13 cellular contexts compared by ENCODE assay signal in genomic region chr15:76642671-76643070, GRCh38.
DNase-seq lines count a peak whose midpoint lies in the region; ATAC-seq and TF ChIP-seq lines count a peak whose summit lies in the region.
"Had no signal": no experiment of that assay in that cellular context is flagged by ENCODE, and none has a peak within 500 bp of the region (broad histone marks: within the 10 kb centered on the region; RNA-seq: fewer than 3 reads in every experiment).

No MANE protein-coding gene starts in this region.

- no peak for DNase-seq in H9
- DNase-seq in adrenal gland, result no peak
- no peak for DNase-seq in mesothelial cell of epicardium (ENCODE audit: low spot score in 2 of 2, unreplicated experiment in 2 of 2)
- no peak for DNase-seq in osteocyte (ENCODE audit: extremely low spot score, unreplicated experiment)
- no peak for DNase-seq in KG1 (lab: John Stamatoyannopoulos, UW)
- DNase-seq in SW480 (ENCODE audit: low spot score), result no peak
- DNase-seq: DMS153, head of caudate nucleus, mesenchymal stem cell, NCI-H1436 treated with DMSO at 0.1 percent for 48 hours had no signal

- no peak overlapping the region for H2AK5ac ChIP-seq in H9 (ENCODE audit: insufficient read length, low read length)

- no peaks in the 10 kb centered on the region for H3K79me1 ChIP-seq in H9 (ENCODE audit: insufficient read depth, low read depth, low read length, poor library complexity, severe bottlenecking)

- H2BK20ac ChIP-seq in H9 (ENCODE audit: low read depth, low read length, poor library complexity, severe bottlenecking), result no peak overlapping the region

- no peak overlapping the region for H3K9ac ChIP-seq in H9 (ENCODE audit: extremely low read depth, insufficient read length, low read length)

- H3K23me2 ChIP-seq in H9 (ENCODE audit: insufficient read length, low read depth, low read length, poor library complexity, severe bottlenecking), result no peaks in the 10 kb centered on the region

- H3K27ac ChIP-seq in DOHH2 (ENCODE audit: low read depth, low read length) (no peak overlapping the region), H9 (ENCODE audit: insufficient read length, low read depth, low read length) (no peak overlapping the region), adrenal gland (no peak overlapping the region)

- H3K4me3 ChIP-seq in DOHH2 (ENCODE audit: low read length) (no peak overlapping the region), adrenal gland (no peak overlapping the region)

- TF ChIP-seq POLR2A in adrenal gland (IDR thresholded peaks at IDR 0.05), result no peak

- no peak overlapping the region for H2BK120ac ChIP-seq in H9 (ENCODE audit: low read depth, low read length, poor library complexity, severe bottlenecking)

- H3K4ac ChIP-seq in H9 (ENCODE audit: low read depth, low read length), result no peak overlapping the region

- no peaks in the 10 kb centered on the region for H3K79me2 ChIP-seq in DOHH2 (ENCODE audit: control insufficient read depth, low read length)
- no peaks in the 10 kb centered on the region for H3K79me2 ChIP-seq in H9 (ENCODE audit: insufficient read depth, low read length)

- H3K27me3 Mint-ChIP-seq in H9 (ENCODE audit: low read depth) (no peaks in the 10 kb centered on the region), mesothelial cell of epicardium (ENCODE audit: low read depth) (no peaks in the 10 kb centered on the region), osteocyte (ENCODE audit: unreplicated experiment) (no peaks in the 10 kb centered on the region)
- H3K27me3 Mint-ChIP-seq: activated naive CD4-positive, alpha-beta T cell treated with anti-CD3 and anti-CD28 coated beads, Interleukin-2, amount 50 U/mL, for 24 hours had no signal

- no peak overlapping the region for H3K23ac ChIP-seq in H9 (ENCODE audit: insufficient read length, low read depth, low read length)

- no peaks in the 10 kb centered on the region; a peak in 1 of 7 replicates for H3K36me3 Mint-ChIP-seq in H9 (ENCODE audit: insufficient read depth in 1 of 3, low read depth in 3 of 3)
- peaks cover 13% of the 10 kb centered on the region for H3K36me3 Mint-ChIP-seq in mesothelial cell of epicardium
- H3K36me3 Mint-ChIP-seq in osteocyte (ENCODE audit: unreplicated experiment), result peaks cover 7% of the 10 kb centered on the region

- H3K9me2 ChIP-seq in DOHH2 (replicated peaks; ENCODE audit: control insufficient read depth, low read length), result no peaks in the 10 kb centered on the region

- no peaks in the 10 kb centered on the region for H3K27me3 ChIP-seq in DOHH2 (ENCODE audit: control insufficient read depth, low read length)
- no peaks in the 10 kb centered on the region for H3K27me3 ChIP-seq in H9 (ENCODE audit: insufficient read depth, low read length)
- H3K27me3 ChIP-seq in adrenal gland, result no peaks in the 10 kb centered on the region

- H4K20me1 ChIP-seq in DOHH2 (ENCODE audit: control insufficient read depth, insufficient read depth, low read depth, low read length) (no peaks in the 10 kb centered on the region), H9 (ENCODE audit: control insufficient read depth, insufficient read depth, insufficient read length) (no peaks in the 10 kb centered on the region)

- no peak overlapping the region for H2AFZ ChIP-seq in H9 (ENCODE audit: low read length)

- H2BK12ac ChIP-seq in H9 (ENCODE audit: insufficient read length, low read depth, low read length), result no peak overlapping the region

- H3K36me3 ChIP-seq in DOHH2 (ENCODE audit: control insufficient read depth, low read length), result no peaks in the 10 kb centered on the region
- H3K36me3 ChIP-seq in adrenal gland (replicated peaks in 1 of 2), result no peaks in the 10 kb centered on the region

- no peaks in the 10 kb centered on the region for H3K4me1 ChIP-seq in DOHH2 (ENCODE audit: control insufficient read depth, low read length)
- no peaks in the 10 kb centered on the region for H3K4me1 ChIP-seq in H9 (ENCODE audit: insufficient read depth, low read length)
- no peaks in the 10 kb centered on the region for H3K4me1 ChIP-seq in adrenal gland (replicated peaks in 1 of 2)

- H3K4me1 Mint-ChIP-seq in H9 (peaks cover 4 to 5% of the 10 kb centered on the region in 2 experiments), mesothelial cell of epicardium (peaks cover 4% of the 10 kb centered on the region), osteocyte (ENCODE audit: unreplicated experiment) (peaks cover 11% of the 10 kb centered on the region)
- H3K4me1 Mint-ChIP-seq: activated naive CD4-positive, alpha-beta T cell treated with anti-CD3 and anti-CD28 coated beads, Interleukin-2, amount 50 U/mL, for 24 hours had no signal

- no peak overlapping the region for H3K27ac Mint-ChIP-seq in H9
- H3K27ac Mint-ChIP-seq in mesothelial cell of epicardium, result no peak overlapping the region
- H3K27ac Mint-ChIP-seq in osteocyte (ENCODE audit: unreplicated experiment), result no peak overlapping the region
- H3K27ac Mint-ChIP-seq: activated naive CD4-positive, alpha-beta T cell treated with anti-CD3 and anti-CD28 coated beads, Interleukin-2, amount 50 U/mL, for 24 hours had no signal

- H3K18ac ChIP-seq in H9 (ENCODE audit: insufficient read length, low read depth, low read length), result no peak overlapping the region

- H3K4me3 Mint-ChIP-seq in H9 (no peak overlapping the region), mesothelial cell of epicardium (no peak overlapping the region), osteocyte (ENCODE audit: unreplicated experiment) (no peak overlapping the region)
- H3K4me3 Mint-ChIP-seq: activated naive CD4-positive, alpha-beta T cell treated with anti-CD3 and anti-CD28 coated beads, Interleukin-2, amount 50 U/mL, for 24 hours had no signal

- no peaks in the 10 kb centered on the region for H3K9me3 ChIP-seq in DOHH2 (ENCODE audit: control insufficient read depth, insufficient read depth, low read length)
- no peaks in the 10 kb centered on the region for H3K9me3 ChIP-seq in H9 (ENCODE audit: control insufficient read depth, low read depth, low read length)
- no peaks in the 10 kb centered on the region for H3K9me3 ChIP-seq in adrenal gland (replicated peaks in 1 of 3)

- TF ChIP-seq CTCF in DOHH2 (IDR thresholded peaks at IDR 0.05; ENCODE audit: low read depth, low read length, poor library complexity, severe bottlenecking) (peak; percentile 46), H9 (conservative IDR thresholded peaks at IDR 0.05) (peak; percentile 67), adrenal gland (IDR thresholded peaks at IDR 0.05) (peak in 4 of 6 experiments; percentile 9 to 40 (median 21)), mesothelial cell of epicardium (IDR thresholded peaks at IDR 0.05; ENCODE audit: unreplicated experiment) (peak; percentile 42), osteocyte (IDR thresholded peaks at IDR 0.05) (no peak)

- no peak overlapping the region for H3K56ac ChIP-seq in H9 (ENCODE audit: insufficient read length, low read depth, low read length)

- H3K9me3 Mint-ChIP-seq in H9, result peaks cover 0 to 3% of the 10 kb centered on the region in 2 experiments; a peak in 1 of 5 replicates
- H3K9me3 Mint-ChIP-seq in mesothelial cell of epicardium, result peaks cover 10% of the 10 kb centered on the region
- peaks cover 6% of the 10 kb centered on the region for H3K9me3 Mint-ChIP-seq in osteocyte (ENCODE audit: unreplicated experiment)
- H3K9me3 Mint-ChIP-seq: activated naive CD4-positive, alpha-beta T cell treated with anti-CD3 and anti-CD28 coated beads, Interleukin-2, amount 50 U/mL, for 24 hours had no signal

- no peak for ATAC-seq in GM18519 (IDR thresholded peaks at IDR 0.05; ENCODE audit: low FRiP score, unreplicated experiment)

- H4K91ac ChIP-seq in H9 (ENCODE audit: insufficient read length, low read depth, low read length), result no peak overlapping the region

- no peak overlapping the region for H3T11ph ChIP-seq in H9 (ENCODE audit: low read length)

- H2BK5ac ChIP-seq in H9 (ENCODE audit: insufficient read length, low read length), result no peak overlapping the region

- H2BK15ac ChIP-seq in H9 (ENCODE audit: low read depth, low read length), result no peak overlapping the region

- intact Hi-C loops in adrenal gland (cut with DNase I), result no loop called here

- no peak overlapping the region for H3K4me2 ChIP-seq in DOHH2 (ENCODE audit: low read length)
- H3K4me2 ChIP-seq in H9 (ENCODE audit: insufficient read depth, insufficient read length, low read length), result no peak overlapping the region

- H3F3A ChIP-seq in DOHH2 (ENCODE audit: control insufficient read depth, insufficient read depth), result no peaks in the 10 kb centered on the region

- no peak overlapping the region for H3K14ac ChIP-seq in H9 (ENCODE audit: insufficient read depth, low read length)

- no peak overlapping the region for H4K8ac ChIP-seq in H9 (replicated peaks; ENCODE audit: insufficient read length, low read depth, low read length)

- no peak overlapping the region for H4K5ac ChIP-seq in H9 (ENCODE audit: insufficient read length, low read depth, low read length)
